In the genomic region with DNA sequence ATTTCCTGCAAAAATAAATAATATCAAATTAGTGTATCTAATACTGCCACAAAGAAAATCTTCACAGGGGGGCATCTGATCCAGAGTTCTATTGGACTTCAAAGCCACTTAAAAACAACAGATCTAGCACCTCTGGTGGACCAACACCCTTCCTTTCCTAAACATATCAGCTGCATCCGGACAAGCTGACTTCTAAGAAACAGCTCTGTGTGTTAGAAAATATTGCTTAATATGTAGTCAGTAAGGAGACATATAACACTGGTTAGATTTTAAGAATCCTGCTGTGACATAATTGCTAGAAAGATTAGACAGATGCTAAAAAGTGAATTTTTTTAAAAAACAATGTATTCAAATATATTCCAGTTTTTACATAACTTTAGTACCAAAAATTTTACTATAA, we compare ENCODE assay signal across 20 cellular contexts.
A peak's percentile ranks its signal among the peaks of the same experiment; 100 is the strongest.
DNase-seq lines count a peak whose midpoint lies in the region; ATAC-seq, FAIRE-seq and TF ChIP-seq lines count a peak whose summit lies in the region.
"Had no signal": no experiment of that assay in that cellular context is flagged by ENCODE, and none has a peak within 500 bp of the region (broad histone marks: within the 10 kb centered on the region; RNA-seq: fewer than 3 reads in every experiment).

No MANE protein-coding gene starts in this region.

- in situ Hi-C loops in K562 (cut with MboI), result no loop called here

- no peak overlapping the region for H3K9ac ChIP-seq in K562 (ENCODE audit: insufficient read depth in 1 of 2, low read depth in 2 of 2, low read length in 2 of 2)

- no TSS peak for BruUV-seq in K562 (replicated peaks; lab: Mats Ljungman, UMichigan)

- peak; percentile 27; the same call in 1 of the 2 replicates for TF ChIP-seq EP300 in K562 (IDR thresholded peaks at IDR 0.05; ENCODE audit: low read length)

- H4K20me1 ChIP-seq in K562 (replicated peaks; ENCODE audit: control insufficient read depth, insufficient read depth, low read length), result no peaks in the 10 kb centered on the region

- H2AFZ ChIP-seq in K562 (ENCODE audit: low read depth, low read length), result no peak overlapping the region
- H2AFZ ChIP-seq: GM23338 had no signal

- TF ChIP-seq RAD21 in K562 (CRISPR knock-in tag; conservative IDR thresholded peaks at IDR 0.05 in 1 of 2, IDR thresholded peaks at IDR 0.05 in 1 of 2), result no peak; a peak in 1 of 4 replicates

- H3K4me3 ChIP-seq in K562 (no peak overlapping the region), spleen (no peak overlapping the region)
- H3K4me3 ChIP-seq: GM23338 had no signal

- no peak overlapping the region for H3K4me2 ChIP-seq in K562 (ENCODE audit: insufficient read depth, low read length)
- H3K4me2 ChIP-seq: GM23338 had no signal

- no peak for FAIRE-seq in K562 (lab: Jason Lieb, UNC)
- FAIRE-seq: D721Med, G401.6, GM12891, GM19239, H54, HTR-8/SVneo had no signal

- ATAC-seq in K562 (no peak), GM19324 (IDR thresholded peaks at IDR 0.05; ENCODE audit: low FRiP score, unreplicated experiment) (no peak), HG03159 (IDR thresholded peaks at IDR 0.05; ENCODE audit: unreplicated experiment) (no peak)
- ATAC-seq: GM23338 had no signal

- peaks cover 0 to 5% of the 10 kb centered on the region in 2 experiments; a peak in 1 of 5 replicates for H3K4me1 ChIP-seq in K562 (replicated peaks in 1 of 2; ENCODE audit: control insufficient read depth in 2 of 2, insufficient read depth in 2 of 2, low read length in 2 of 2)
- peaks cover 0 to 4% (median 0%) of the 10 kb centered on the region in 6 donors for H3K4me1 ChIP-seq in spleen
- H3K4me1 ChIP-seq: Caco-2 had no signal

- H3K9me1 ChIP-seq in K562 (ENCODE audit: control insufficient read depth, insufficient read depth, low read length), result no peaks in the 10 kb centered on the region

- no peaks in the 10 kb centered on the region for H3K79me2 ChIP-seq in K562 (ENCODE audit: control insufficient read depth, insufficient read depth, low read length)

- WGBS in K562 (ENCODE audit: insufficient coverage, low coverage, missing lambda C conversion rate), result 19% methylated on average over 1 of the region's 1 CpG
- 73 to 87% (median 84%) methylated on average over 1 of the region's 1 CpG for WGBS in spleen, 5 donors

- H3K27ac ChIP-seq in 22Rv1 (peak overlapping the region; percentile 59), K562 (ENCODE audit: extremely low read depth, low read depth, low read length) (no peak overlapping the region; the same call in 2 of the 3 replicates), spleen (no peak overlapping the region)
- H3K27ac ChIP-seq: C4-2B had no signal

- POLR2A ChIA-PET in K562 (lab: Yijun Ruan, JAX), result no interaction called here

- H3K27me3 ChIP-seq in K562 (ENCODE audit: control insufficient read depth in 2 of 2, insufficient read depth in 2 of 2, low read length in 2 of 2), result no peaks in the 10 kb centered on the region
- H3K27me3 ChIP-seq in spleen (replicated peaks in 1 of 7), result no peaks in the 10 kb centered on the region

- CTCF ChIA-PET in K562 (lab: Yijun Ruan, JAX; ENCODE audit: low intra/inter-chr PET ratio), result interaction anchor here (0.6 kb wide), 1 partner anchor 1023 kb away, joined by 4 read pairs; no protein-coding TSS in a partner anchor

- H3K36me3 ChIP-seq in K562 (ENCODE audit: control insufficient read depth, insufficient read depth, low read length), result no peaks in the 10 kb centered on the region
- H3K36me3 ChIP-seq in spleen, result no peaks in the 10 kb centered on the region

- H3K9me3 ChIP-seq in K562 (replicated peaks; ENCODE audit: control insufficient read depth, insufficient read depth, low read depth, low read length), result no peaks in the 10 kb centered on the region
- no peaks in the 10 kb centered on the region for H3K9me3 ChIP-seq in spleen
- H3K9me3 ChIP-seq: Caco-2 had no signal

- no peak for TF ChIP-seq POLR2A in K562 (conservative IDR thresholded peaks at IDR 0.05)
- no peak for TF ChIP-seq POLR2A in spleen (IDR thresholded peaks at IDR 0.05)

- no peak for TF ChIP-seq CTCF in 22Rv1 (IDR thresholded peaks at IDR 0.05)
- no peak for TF ChIP-seq CTCF in K562 (IDR thresholded peaks at IDR 0.05 in 2 of 3, conservative IDR thresholded peaks at IDR 0.05 in 1 of 3; ENCODE audit: insufficient read depth in 2 of 3, low read depth in 1 of 3, low read length in 3 of 3)
- no peak for TF ChIP-seq CTCF in spleen (IDR thresholded peaks at IDR 0.05 in 8 of 11, conservative IDR thresholded peaks at IDR 0.05 in 3 of 11)

- intact Hi-C loops in K562 (cut with micrococcal nuclease), result no loop called here
- intact Hi-C loops in spleen (cut with DNase I; ENCODE audit: low total_unique reads), result no loop called here

- peak; percentile 76 for DNase-seq in OCI-M1 (lab: John Stamatoyannopoulos, UW)
- peak in 1 of 4 experiments; percentile 36 for DNase-seq in K562 (ENCODE audit: extremely low read depth in 1 of 4, low spot score in 3 of 4)
- DNase-seq in pons (ENCODE audit: low spot score), result peak; percentile 11
- no peak for DNase-seq in spleen
- DNase-seq: AML-193; Caco-2; CD4-positive, alpha-beta T cell; HCEC 1CT; IMR-90 had no signal

TF ChIP-seq in K562, 482 proteins besides CTCF, POLR2A, EP300 and RAD21:
- no peak for TF ChIP-seq MIER1 (IDR thresholded peaks at IDR 0.05; ENCODE audit: low read depth)
- 0 out of 2 replicates have a peak, but pooled peaks have one; percentile 18 for TF ChIP-seq DMBX1 (CRISPR knock-in tag; IDR thresholded peaks at IDR 0.05; ENCODE audit: borderline replicate concordance)
- TF ChIP-seq CEBPG (CRISPR knock-in tag; IDR thresholded peaks at IDR 0.05), result no peak
- TF ChIP-seq CEBPG (tag; conservative IDR thresholded peaks at IDR 0.05 in 1 of 2, IDR thresholded peaks at IDR 0.05 in 1 of 2), result peak; percentile 63 to 69
- TF ChIP-seq ETV1 (tag; conservative IDR thresholded peaks at IDR 0.05; ENCODE audit: low read depth), result peak; percentile 66
- TF ChIP-seq RBFOX2 (IDR thresholded peaks at IDR 0.05; ENCODE audit: low read depth, low read length), result no peak
- peak; percentile 65; the same call in 1 of the 2 replicates for TF ChIP-seq CEBPB (tag; IDR thresholded peaks at IDR 0.05)
